1 cellular context compared by ENCODE assay signal in genomic region chr7:101128040-101128834, GRCh38.
TF ChIP-seq lines count a peak whose summit lies in the region.

No MANE protein-coding gene starts in this region.

TF ChIP-seq in endothelial cell of umbilical vein, 7 proteins besides CTCF, POLR2A, EP300 and RAD21:
- TF ChIP-seq JUN (IDR thresholded peaks at IDR 0.05; ENCODE audit: borderline replicate concordance, insufficient read depth, insufficient read length, low read depth) (no peak), POLR2AphosphoS5 (IDR thresholded peaks at IDR 0.05; ENCODE audit: insufficient read depth, low read depth, low read length) (peak; percentile 97)
